Comparison of ENCODE assay signal across 8 cellular contexts in genomic region chr7:155457544-155458316, GRCh38. TPM values are rescaled to one million over a fixed set of nuclear protein-coding genes. Genes with fewer than 3 reads are reported as not detected.
DNase-seq lines count a peak whose midpoint lies in the region; ATAC-seq, FAIRE-seq and TF ChIP-seq lines count a peak whose summit lies in the region.

TSS of gene EN2 (plus strand) at chr7:155458129. CDS start at chr7:155458378, 249 bp downstream.

- H3K27ac Mint-ChIP-seq in CD4-positive, alpha-beta memory T cell: no peak within 1 kb of the TSS

- dilution Hi-C loops in endothelial cell of umbilical vein (cut with MboI; ENCODE audit: extremely low pct_ligation_motif_present, low sequenced_read_pairs): no loop called here

- CTCF ChIA-PET in CD4-positive, alpha-beta memory T cell (lab: Charles Lee; ENCODE audit: partially characterized antibody): no interaction called here
- CTCF ChIA-PET in endothelial cell of umbilical vein (lab: Charles Lee): no interaction called here

- no peaks in the 10 kb centered on the region for H3K36me3 Mint-ChIP-seq in CD4-positive, alpha-beta memory T cell

- peaks cover 40% of the 10 kb centered on the region for H3K27me3 ChIP-seq in CD4-positive, alpha-beta memory T cell (ENCODE audit: insufficient read depth, low read length)
- peaks cover 78 to 95% of the 10 kb centered on the region in 2 experiments for H3K27me3 ChIP-seq in endothelial cell of umbilical vein (ENCODE audit: control insufficient read depth in 2 of 2, insufficient read depth in 2 of 2, low read length in 2 of 2)
- peaks cover 39% of the 10 kb centered on the region for H3K27me3 ChIP-seq in neuron (ENCODE audit: insufficient read depth, low read length)

- H3K9me3 ChIP-seq in CD4-positive, alpha-beta memory T cell (ENCODE audit: control insufficient read depth in 1 of 2, low read length in 2 of 2): no peaks in the 10 kb centered on the region
- H3K9me3 ChIP-seq in endothelial cell of umbilical vein (replicated peaks; ENCODE audit: control insufficient read depth, insufficient read depth, low read length) (no peaks in the 10 kb centered on the region), neuron (ENCODE audit: low read length) (no peaks in the 10 kb centered on the region)

- POLR2A ChIA-PET in CD4-positive, alpha-beta memory T cell (lab: Charles Lee; ENCODE audit: partially characterized antibody): no interaction called here
- POLR2A ChIA-PET in endothelial cell of umbilical vein (lab: Charles Lee): no interaction called here

- H3K27me3 Mint-ChIP-seq in CD4-positive, alpha-beta memory T cell: peaks cover 51% of the 10 kb centered on the region in 2 donors

- H3K4me3 ChIP-seq in CD4-positive, alpha-beta memory T cell (ENCODE audit: low read length in 2 of 2): peak within 1 kb of the TSS in 1 of 2 donors; percentile 24
- H3K4me3 ChIP-seq in endothelial cell of umbilical vein (replicated peaks in 1 of 3; ENCODE audit: insufficient read depth in 1 of 3, low read depth in 1 of 3, low read length in 3 of 3): peak within 1 kb of the TSS in 2 of 3 experiments; percentile 27 to 34
- peak within 1 kb of the TSS; percentile 62 for H3K4me3 ChIP-seq in neuron (ENCODE audit: low read length)

- intact Hi-C loops in CD4-positive, alpha-beta memory T cell (cut with micrococcal nuclease): no loop called here
- intact Hi-C loops in endothelial cell of umbilical vein (cut with micrococcal nuclease): loop anchor here (5.0 to 10.0 kb wide), 5 partner anchors 75 to 455 kb away; partner anchors contain the start of gene PAXIP1

- H3K9me3 Mint-ChIP-seq in CD4-positive, alpha-beta memory T cell: no peaks in the 10 kb centered on the region

- H3K9ac ChIP-seq in endothelial cell of umbilical vein (replicated peaks; ENCODE audit: extremely low read depth, insufficient read depth, low read length): no peak within 1 kb of the TSS

- H3K9me1 ChIP-seq in endothelial cell of umbilical vein (replicated peaks; ENCODE audit: control insufficient read depth, extremely low read depth, insufficient read depth, low read length): no peaks in the 10 kb centered on the region

- no peaks in the 10 kb centered on the region for H3K79me2 ChIP-seq in endothelial cell of umbilical vein (ENCODE audit: control insufficient read depth, insufficient read depth, low read length)

- BruUV-seq in endothelial cell of umbilical vein (replicated peaks; lab: Mats Ljungman, UMichigan): no TSS peak

- no peaks in the 10 kb centered on the region for H4K20me1 ChIP-seq in endothelial cell of umbilical vein (replicated peaks; ENCODE audit: control insufficient read depth, extremely low read depth, insufficient read depth, low read length)

- no peak within 1 kb of the TSS for H3K27ac ChIP-seq in CD4-positive, alpha-beta memory T cell (ENCODE audit: low read depth, low read length)
- no peak within 1 kb of the TSS for H3K27ac ChIP-seq in endothelial cell of umbilical vein (ENCODE audit: insufficient read depth, low read depth, low read length)

- TF ChIP-seq POLR2A in endothelial cell of umbilical vein (IDR thresholded peaks at IDR 0.05; ENCODE audit: low read depth, low read length): no peak

- FAIRE-seq in endothelial cell of umbilical vein (lab: Jason Lieb, UNC): no peak
- FAIRE-seq in RCC 7860 (lab: Jason Lieb, UNC): no peak

- TF ChIP-seq CTCF in endothelial cell of umbilical vein (IDR thresholded peaks at IDR 0.05; ENCODE audit: extremely low read depth in 1 of 2, insufficient read depth in 1 of 2, low read depth in 1 of 2, low read length in 2 of 2): no peak

- peak within 1 kb of the TSS; percentile 5 for H2AFZ ChIP-seq in endothelial cell of umbilical vein (ENCODE audit: low read depth, low read length)
- H2AFZ ChIP-seq in neuron (ENCODE audit: low read depth, low read length): peak within 1 kb of the TSS; percentile 93

- H3K4me1 ChIP-seq in CD4-positive, alpha-beta memory T cell (ENCODE audit: insufficient read depth, low read length): peaks cover 17% of the 10 kb centered on the region
- H3K4me1 ChIP-seq in endothelial cell of umbilical vein (ENCODE audit: control insufficient read depth, extremely low read depth, insufficient read depth, low read length) (no peaks in the 10 kb centered on the region), neuron (ENCODE audit: insufficient read depth, low read length) (peaks cover 52% of the 10 kb centered on the region)

- peak within 1 kb of the TSS; percentile 57 to 81 (median 70) for H3K4me3 Mint-ChIP-seq in CD4-positive, alpha-beta memory T cell

- ATAC-seq in GM19324 (IDR thresholded peaks at IDR 0.05; ENCODE audit: low FRiP score, unreplicated experiment) (no peak), GM19023 (IDR thresholded peaks at IDR 0.05; ENCODE audit: unreplicated experiment) (no peak), GM18909 (IDR thresholded peaks at IDR 0.05; ENCODE audit: poor library complexity, unreplicated experiment) (no peak)

- peak within 1 kb of the TSS; percentile 40 for H3K4me2 ChIP-seq in endothelial cell of umbilical vein (ENCODE audit: insufficient read depth, low read length)

- no peak for DNase-seq in CD4-positive, alpha-beta memory T cell
- peak; percentile 25 for DNase-seq in NCI-H1092 (lab: John Stamatoyannopoulos, UW)
- peak; percentile 6 for DNase-seq in endothelial cell of umbilical vein (ENCODE audit: low read depth, low spot score)
- DNase-seq in RCC 7860 (ENCODE audit: low spot score): no peak

- peaks cover 2 to 28% (median 15%) of the 10 kb centered on the region in 4 donors for H3K4me1 Mint-ChIP-seq in CD4-positive, alpha-beta memory T cell

- H3K36me3 ChIP-seq in CD4-positive, alpha-beta memory T cell (ENCODE audit: insufficient read depth, low read length): no peaks in the 10 kb centered on the region
- no peaks in the 10 kb centered on the region for H3K36me3 ChIP-seq in endothelial cell of umbilical vein (ENCODE audit: control insufficient read depth in 2 of 2, extremely low read depth in 1 of 2, insufficient read depth in 2 of 2, low read length in 2 of 2)
- H3K36me3 ChIP-seq in neuron (ENCODE audit: insufficient read depth, low read length): peaks cover 9% of the 10 kb centered on the region

TF ChIP-seq in endothelial cell of umbilical vein, 7 proteins besides CTCF, POLR2A, EP300 and RAD21:
- TF ChIP-seq POLR2AphosphoS5 (IDR thresholded peaks at IDR 0.05; ENCODE audit: insufficient read depth, low read depth, low read length) (no peak), EZH2 (IDR thresholded peaks at IDR 0.05; ENCODE audit: borderline replicate concordance, low read depth, low read length, severe bottlenecking) (peak; percentile 91)

RNA-seq across cellular contexts. Expression of gene EN2, which starts in this region (rescaled TPM):
- not detected for total RNA-seq in CD4-positive, alpha-beta memory T cell
- polyA plus RNA-seq in CD4-positive, alpha-beta memory T cell: not detected
- total RNA-seq in endothelial cell of umbilical vein: not detected in 2 replicates
- polyA plus RNA-seq in endothelial cell of umbilical vein: not detected in 2 replicates
- polyA plus RNA-seq in endothelial cell of umbilical vein (2011; cell fraction: cytosol; rRNA removed): not detected in 2 replicates
- polyA plus RNA-seq in endothelial cell of umbilical vein (2011; cell fraction: nucleus; rRNA removed): not detected in 2 replicates
- not detected in 2 replicates for polyA plus RNA-seq in endothelial cell of umbilical vein (2012)
- polyA minus RNA-seq in endothelial cell of umbilical vein: not detected in 2 replicates
- polyA minus RNA-seq in endothelial cell of umbilical vein (2011; cell fraction: cytosol; rRNA and poly(A)+ RNA removed): not detected
- polyA minus RNA-seq in endothelial cell of umbilical vein (2011; cell fraction: nucleus; rRNA and poly(A)+ RNA removed): not detected in 2 replicates

Comparison
In these comparisons a context has a peak if more than half of its experiments do, and no peak if none do; other contexts are left out.
1. Peak in DNase-seq, H3K4me3 ChIP-seq and H3K4me2 ChIP-seq in endothelial cell of umbilical vein; RNA of the gene not detected or under 1 TPM.